In the genomic region with DNA sequence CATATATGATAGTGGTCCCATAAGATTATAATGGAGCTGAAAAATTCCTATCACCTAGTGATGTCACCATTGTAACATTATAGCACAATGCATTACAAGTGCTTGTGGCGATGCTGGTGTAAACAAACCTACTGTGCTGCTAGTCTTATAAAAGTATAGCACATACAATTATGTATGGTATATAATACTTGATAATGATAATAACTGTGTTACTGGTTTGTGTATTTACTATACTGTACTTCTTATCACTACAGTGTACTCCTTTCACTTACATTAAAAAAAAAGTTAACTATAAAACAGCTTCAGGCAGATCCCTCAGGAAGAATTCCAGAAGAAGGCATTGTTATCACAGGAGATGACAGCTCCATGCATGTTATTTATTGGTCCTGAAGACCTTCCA, we compare ENCODE assay signal across 25 cellular contexts.
"Had no signal": no experiment of that assay in that cellular context is flagged by ENCODE, and none has a peak within 500 bp of the region (broad histone marks: within the 10 kb centered on the region; RNA-seq: fewer than 3 reads in every experiment).

No MANE protein-coding gene starts in this region.

- H3K36me3 ChIP-seq: ovary, right lobe of liver, sigmoid colon, stomach, thoracic aorta, thyroid gland, tibial nerve, upper lobe of left lung, uterus had no signal

- FAIRE-seq: small intestine had no signal

- H3K9me3 ChIP-seq: ovary, psoas muscle, right lobe of liver, sigmoid colon, thoracic aorta, thyroid gland, uterus had no signal

- H3K4me2 ChIP-seq: neural progenitor cell had no signal

- H3K9ac ChIP-seq: neural progenitor cell, parathyroid adenoma had no signal

- ATAC-seq: natural killer cell; psoas muscle; right cardiac atrium; right lobe of liver; stimulated activated effector memory CD8-positive, alpha-beta T cell treated with anti-CD3 and anti-CD28 coated beads, Interleukin-12 subunit alpha, Interleukin-12 subunit beta, amount 100 ng/mL, for 72 hours; stimulated activated naive B cell treated with anti-CD40 and anti-IgM and Interleukin-4, amounts not matched to agents 10 μg/mL and 1 μg/mL and 100 μg/mL, for 72 hours had no signal

- H3K27ac ChIP-seq: neural progenitor cell, ovary, parathyroid adenoma, psoas muscle, right lobe of liver, sigmoid colon, stomach, thoracic aorta, thyroid gland, tibial nerve, upper lobe of left lung, uterus had no signal

- H3K4me1 ChIP-seq: neural progenitor cell, parathyroid adenoma, psoas muscle, right lobe of liver, sigmoid colon, stomach, thyroid gland, tibial nerve, upper lobe of left lung, uterus had no signal

- H3K4me3 ChIP-seq: neural progenitor cell, ovary, psoas muscle, right lobe of liver, sigmoid colon, stomach, thoracic aorta, thyroid gland, tibial nerve, upper lobe of left lung, uterus had no signal

- H3K27me3 ChIP-seq: neural progenitor cell, ovary, right lobe of liver, sigmoid colon, stomach, thyroid gland, tibial nerve, upper lobe of left lung, uterus had no signal

- H2AFZ ChIP-seq: neural progenitor cell, parathyroid adenoma had no signal

- DNase-seq: natural killer cell; occipital lobe; ovary; posterior cingulate gyrus; psoas muscle; right cardiac atrium; right lobe of liver; sigmoid colon; small intestine; stimulated activated CD4-positive, alpha-beta T cell treated with anti-CD3 and anti-CD28 coated beads, Interleukin-15, amount 100 ng/mL, for 24 hours; stimulated activated CD4-positive, alpha-beta T cell treated with anti-CD3 and anti-CD28 coated beads, Interleukin-2, amount 100 ng/mL, for 24 hours; stimulated activated CD4-positive, alpha-beta T cell treated with anti-CD3 and anti-CD28 coated beads, Interleukin-2, amount 100 ng/mL, for 48 hours; stimulated activated CD4-positive, alpha-beta T cell treated with anti-CD3 and anti-CD28 coated beads, Interleukin-4, amount 100 ng/mL, for 24 hours; stimulated activated naive B cell treated with anti-CD40 and anti-IgM and Interleukin-4, amounts not matched to agents 10 μg/mL and 1 μg/mL and 100 μg/mL, for 72 hours; stimulated activated naive CD4-positive, alpha-beta T cell treated with Interleukin-2 at 50 U/mL for 16 hours; stomach; thyroid gland; trophoblast cell; upper lobe of left lung; uterus had no signal
